ENCODE assay signal across 1 cellular context in the genomic region with DNA sequence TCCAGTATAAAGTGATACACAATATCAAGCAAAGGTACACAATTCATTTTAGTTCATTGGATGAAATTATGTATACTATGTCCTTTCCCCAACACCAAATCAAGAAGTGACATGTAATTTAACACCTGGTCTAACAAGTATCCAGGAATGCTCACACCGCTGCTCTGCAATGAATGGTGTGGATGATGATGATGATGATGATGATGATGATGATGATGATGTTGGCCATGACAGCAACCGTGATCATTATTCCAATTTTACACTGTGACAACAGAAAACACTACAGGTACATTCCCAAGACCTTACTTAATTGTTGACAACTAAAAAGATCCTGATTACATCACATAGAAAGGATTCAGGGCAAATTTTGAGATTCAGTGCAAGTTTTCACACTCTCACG.
TF ChIP-seq lines count a peak whose summit lies in the region.

No MANE protein-coding gene starts in this region.

TF ChIP-seq in HEK293, 187 proteins besides CTCF, POLR2A, EP300 and RAD21 (continued from another document):
- TF ChIP-seq, protein P1, sequence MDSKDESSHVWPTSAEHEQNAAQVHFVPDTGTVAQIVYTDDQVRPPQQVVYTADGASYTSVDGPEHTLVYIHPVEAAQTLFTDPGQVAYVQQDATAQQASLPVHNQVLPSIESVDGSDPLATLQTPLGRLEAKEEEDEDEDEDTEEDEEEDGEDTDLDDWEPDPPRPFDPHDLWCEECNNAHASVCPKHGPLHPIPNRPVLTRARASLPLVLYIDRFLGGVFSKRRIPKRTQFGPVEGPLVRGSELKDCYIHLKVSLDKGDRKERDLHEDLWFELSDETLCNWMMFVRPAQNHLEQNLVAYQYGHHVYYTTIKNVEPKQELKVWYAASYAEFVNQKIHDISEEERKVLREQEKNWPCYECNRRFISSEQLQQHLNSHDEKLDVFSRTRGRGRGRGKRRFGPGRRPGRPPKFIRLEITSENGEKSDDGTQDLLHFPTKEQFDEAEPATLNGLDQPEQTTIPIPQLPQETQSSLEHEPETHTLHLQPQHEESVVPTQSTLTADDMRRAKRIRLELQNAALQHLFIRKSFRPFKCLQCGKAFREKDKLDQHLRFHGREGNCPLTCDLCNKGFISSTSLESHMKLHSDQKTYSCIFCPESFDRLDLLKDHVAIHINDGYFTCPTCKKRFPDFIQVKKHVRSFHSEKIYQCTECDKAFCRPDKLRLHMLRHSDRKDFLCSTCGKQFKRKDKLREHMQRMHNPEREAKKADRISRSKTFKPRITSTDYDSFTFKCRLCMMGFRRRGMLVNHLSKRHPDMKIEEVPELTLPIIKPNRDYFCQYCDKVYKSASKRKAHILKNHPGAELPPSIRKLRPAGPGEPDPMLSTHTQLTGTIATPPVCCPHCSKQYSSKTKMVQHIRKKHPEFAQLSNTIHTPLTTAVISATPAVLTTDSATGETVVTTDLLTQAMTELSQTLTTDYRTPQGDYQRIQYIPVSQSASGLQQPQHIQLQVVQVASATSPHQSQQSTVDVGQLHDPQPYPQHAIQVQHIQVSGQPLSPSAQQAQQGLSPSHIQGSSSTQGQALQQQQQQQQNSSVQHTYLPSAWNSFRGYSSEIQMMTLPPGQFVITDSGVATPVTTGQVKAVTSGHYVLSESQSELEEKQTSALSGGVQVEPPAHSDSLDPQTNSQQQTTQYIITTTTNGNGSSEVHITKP (tag by site-specific recombination; IDR thresholded peaks at IDR 0.05): no peak
- TF ChIP-seq ZNF121 (tag by site-specific recombination; IDR thresholded peaks at IDR 0.05): no peak
- TF ChIP-seq, protein P2, sequence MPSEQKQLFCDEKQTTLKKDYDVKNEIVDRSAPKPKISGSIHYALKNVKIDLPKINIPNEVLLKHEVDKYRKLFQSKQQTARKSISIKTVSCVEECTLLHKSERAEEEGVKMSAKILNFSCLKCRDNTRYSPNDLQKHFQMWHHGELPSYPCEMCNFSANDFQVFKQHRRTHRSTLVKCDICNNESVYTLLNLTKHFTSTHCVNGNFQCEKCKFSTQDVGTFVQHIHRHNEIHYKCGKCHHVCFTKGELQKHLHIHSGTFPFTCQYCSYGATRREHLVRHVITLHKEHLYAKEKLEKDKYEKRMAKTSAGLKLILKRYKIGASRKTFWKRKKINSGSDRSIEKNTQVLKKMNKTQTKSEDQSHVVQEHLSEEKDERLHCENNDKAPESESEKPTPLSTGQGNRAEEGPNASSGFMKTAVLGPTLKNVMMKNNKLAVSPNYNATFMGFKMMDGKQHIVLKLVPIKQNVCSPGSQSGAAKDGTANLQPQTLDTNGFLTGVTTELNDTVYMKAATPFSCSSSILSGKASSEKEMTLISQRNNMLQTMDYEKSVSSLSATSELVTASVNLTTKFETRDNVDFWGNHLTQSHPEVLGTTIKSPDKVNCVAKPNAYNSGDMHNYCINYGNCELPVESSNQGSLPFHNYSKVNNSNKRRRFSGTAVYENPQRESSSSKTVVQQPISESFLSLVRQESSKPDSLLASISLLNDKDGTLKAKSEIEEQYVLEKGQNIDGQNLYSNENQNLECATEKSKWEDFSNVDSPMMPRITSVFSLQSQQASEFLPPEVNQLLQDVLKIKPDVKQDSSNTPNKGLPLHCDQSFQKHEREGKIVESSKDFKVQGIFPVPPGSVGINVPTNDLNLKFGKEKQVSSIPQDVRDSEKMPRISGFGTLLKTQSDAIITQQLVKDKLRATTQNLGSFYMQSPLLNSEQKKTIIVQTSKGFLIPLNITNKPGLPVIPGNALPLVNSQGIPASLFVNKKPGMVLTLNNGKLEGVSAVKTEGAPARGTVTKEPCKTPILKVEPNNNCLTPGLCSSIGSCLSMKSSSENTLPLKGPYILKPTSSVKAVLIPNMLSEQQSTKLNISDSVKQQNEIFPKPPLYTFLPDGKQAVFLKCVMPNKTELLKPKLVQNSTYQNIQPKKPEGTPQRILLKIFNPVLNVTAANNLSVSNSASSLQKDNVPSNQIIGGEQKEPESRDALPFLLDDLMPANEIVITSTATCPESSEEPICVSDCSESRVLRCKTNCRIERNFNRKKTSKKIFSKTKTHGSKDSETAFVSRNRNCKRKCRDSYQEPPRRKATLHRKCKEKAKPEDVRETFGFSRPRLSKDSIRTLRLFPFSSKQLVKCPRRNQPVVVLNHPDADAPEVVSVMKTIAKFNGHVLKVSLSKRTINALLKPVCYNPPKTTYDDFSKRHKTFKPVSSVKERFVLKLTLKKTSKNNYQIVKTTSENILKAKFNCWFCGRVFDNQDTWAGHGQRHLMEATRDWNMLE (tag by site-specific recombination; conservative IDR thresholded peaks at IDR 0.05; ENCODE audit: low read depth): no peak
TF ChIP-seq in HEK293: peak in this region for 1.
